11 cellular contexts compared by ENCODE assay signal in the genomic region with DNA sequence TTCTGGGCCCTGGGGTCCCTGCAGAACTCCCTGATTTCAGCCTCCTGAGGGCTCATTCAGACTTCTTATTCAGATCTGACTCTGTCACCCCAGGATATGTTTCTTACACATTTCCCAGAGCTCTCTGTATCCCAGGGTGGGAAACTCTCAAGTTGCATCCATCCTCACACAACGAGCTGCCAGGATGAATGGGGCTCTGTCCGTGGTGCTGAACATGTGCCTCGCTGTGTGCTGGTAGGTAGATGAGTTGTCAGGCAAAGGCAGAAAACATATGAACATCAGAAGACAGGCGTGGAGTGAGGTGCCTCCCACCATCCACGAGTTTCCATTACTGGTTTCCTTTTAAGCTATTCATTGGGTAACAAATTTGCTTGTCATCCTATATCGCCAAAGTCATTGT. TPM values are rescaled to one million over a fixed set of nuclear protein-coding genes. Genes with fewer than 3 reads are reported as not detected.
DNase-seq lines count a peak whose midpoint lies in the region; TF ChIP-seq lines count a peak whose summit lies in the region.
"Had no signal": no experiment of that assay in that cellular context is flagged by ENCODE, and none has a peak within 500 bp of the region (broad histone marks: within the 10 kb centered on the region; RNA-seq: fewer than 3 reads in every experiment).

No MANE protein-coding gene starts in this region.

- H3K23me2 ChIP-seq in H9 (ENCODE audit: insufficient read length, low read depth, low read length, poor library complexity, severe bottlenecking), result no peaks in the 10 kb centered on the region

- H3K36me3 ChIP-seq in NT2/D1 (ENCODE audit: insufficient read depth, insufficient read length, low read length) (no peaks in the 10 kb centered on the region), left ventricle myocardium inferior (no peaks in the 10 kb centered on the region)

- H4K8ac ChIP-seq in H9 (replicated peaks; ENCODE audit: insufficient read length, low read depth, low read length), result no peak overlapping the region

- peaks cover 6% of the 10 kb centered on the region in 2 experiments; a peak in 3 of 4 replicates for H3K4me1 Mint-ChIP-seq in H9
- no peaks in the 10 kb centered on the region for H3K4me1 Mint-ChIP-seq in nephron progenitor cell

- H3K9me3 Mint-ChIP-seq in H9 (no peaks in the 10 kb centered on the region; a peak in 1 of 5 replicates), nephron progenitor cell (no peaks in the 10 kb centered on the region)

- H3K9me3 ChIP-seq in H9 (ENCODE audit: control insufficient read depth, low read depth, low read length), result no peaks in the 10 kb centered on the region
- H3K9me3 ChIP-seq in NT2/D1 (ENCODE audit: insufficient read depth, low read length), result no peaks in the 10 kb centered on the region
- no peaks in the 10 kb centered on the region for H3K9me3 ChIP-seq in left ventricle myocardium inferior (replicated peaks)

- H4K91ac ChIP-seq in H9 (ENCODE audit: insufficient read length, low read depth, low read length), result no peak overlapping the region

- H3K79me1 ChIP-seq in H9 (ENCODE audit: insufficient read depth, low read depth, low read length, poor library complexity, severe bottlenecking), result no peaks in the 10 kb centered on the region

- no peak overlapping the region for H3K18ac ChIP-seq in H9 (ENCODE audit: insufficient read length, low read depth, low read length)

- H3K9ac ChIP-seq in H9 (ENCODE audit: extremely low read depth, insufficient read length, low read length), result no peak overlapping the region
- H3K9ac ChIP-seq in NT2/D1 (ENCODE audit: insufficient read length, low read depth), result no peak overlapping the region

- no peaks in the 10 kb centered on the region for H3K79me2 ChIP-seq in H9 (ENCODE audit: insufficient read depth, low read length)

- H3K27ac Mint-ChIP-seq in H9 (no peak overlapping the region), nephron progenitor cell (no peak overlapping the region)
- H3K27ac Mint-ChIP-seq: activated naive CD8-positive, alpha-beta T cell had no signal

- no peak overlapping the region for H2BK15ac ChIP-seq in H9 (ENCODE audit: low read depth, low read length)

- H3K4me1 ChIP-seq in H9 (ENCODE audit: insufficient read depth, low read length), result no peaks in the 10 kb centered on the region
- H3K4me1 ChIP-seq in NT2/D1 (ENCODE audit: insufficient read depth, insufficient read length), result no peaks in the 10 kb centered on the region
- peaks cover 13% of the 10 kb centered on the region for H3K4me1 ChIP-seq in left ventricle myocardium inferior

- no peak overlapping the region for H3K4ac ChIP-seq in H9 (ENCODE audit: low read depth, low read length)

- H2AFZ ChIP-seq in H9 (ENCODE audit: low read length), result no peak overlapping the region

- H3K36me3 Mint-ChIP-seq in H9 (ENCODE audit: insufficient read depth in 1 of 3, low read depth in 3 of 3) (no peaks in the 10 kb centered on the region), nephron progenitor cell (ENCODE audit: low read depth) (no peaks in the 10 kb centered on the region)
- H3K36me3 Mint-ChIP-seq: activated naive CD8-positive, alpha-beta T cell had no signal

- no peak overlapping the region for H3K27ac ChIP-seq in H9 (ENCODE audit: insufficient read length, low read depth, low read length)
- H3K27ac ChIP-seq in left ventricle myocardium inferior (replicated peaks), result no peak overlapping the region

- no CpG with 5 or more reads among the region's 6 CpGs for WGBS in H9 (ENCODE audit: extremely low coverage, insufficient read length, low lambda C conversion rate)

- H3T11ph ChIP-seq in H9 (ENCODE audit: low read length), result no peak overlapping the region

- H3K4me3 ChIP-seq in NT2/D1 (ENCODE audit: insufficient read length, low read depth) (no peak overlapping the region), astrocyte of the spinal cord (ENCODE audit: low read depth, low read length) (no peak overlapping the region), left ventricle myocardium inferior (no peak overlapping the region)

- H3K4me3 Mint-ChIP-seq in H9, result no peak overlapping the region
- no peak overlapping the region for H3K4me3 Mint-ChIP-seq in nephron progenitor cell
- H3K4me3 Mint-ChIP-seq: activated naive CD8-positive, alpha-beta T cell had no signal

- H3K56ac ChIP-seq in H9 (ENCODE audit: insufficient read length, low read depth, low read length), result no peak overlapping the region

- H3K4me2 ChIP-seq in H9 (ENCODE audit: insufficient read depth, insufficient read length, low read length), result no peak overlapping the region

- no peak overlapping the region for H2BK20ac ChIP-seq in H9 (ENCODE audit: low read depth, low read length, poor library complexity, severe bottlenecking)

- peaks cover 27% of the 10 kb centered on the region for H3K27me3 Mint-ChIP-seq in H9 (ENCODE audit: low read depth)
- peaks cover 47% of the 10 kb centered on the region for H3K27me3 Mint-ChIP-seq in nephron progenitor cell (ENCODE audit: low read depth, poor library complexity)

- TF ChIP-seq CTCF in H9 (conservative IDR thresholded peaks at IDR 0.05) (no peak), astrocyte of the spinal cord (IDR thresholded peaks at IDR 0.05; ENCODE audit: low read depth, low read length) (no peak), nephron progenitor cell (IDR thresholded peaks at IDR 0.05) (no peak), left ventricle myocardium inferior (IDR thresholded peaks at IDR 0.05; ENCODE audit: borderline replicate concordance) (no peak)

- H2BK5ac ChIP-seq in H9 (ENCODE audit: insufficient read length, low read length), result no peak overlapping the region

- H2BK12ac ChIP-seq in H9 (ENCODE audit: insufficient read length, low read depth, low read length), result no peak overlapping the region

- DNase-seq in H9, result peak; percentile 74
- peak; percentile 46 for DNase-seq in NT2/D1 (ENCODE audit: low read depth, low spot score)
- peak; percentile 29 for DNase-seq in astrocyte of the spinal cord (ENCODE audit: low read depth, low spot score)
- peak; percentile 86 for DNase-seq in nephron progenitor cell
- no peak for DNase-seq in NCI-H2171 treated with DMSO at 0.1 percent for 48 hours (lab: John Stamatoyannopoulos, UW)
- DNase-seq in SKM-1 treated with dmso at 0.1 percent for 144 hours (lab: John Stamatoyannopoulos, UW; ENCODE audit: unreplicated experiment), result no peak
- no peak for DNase-seq in AG08396 (ENCODE audit: low spot score)
- DNase-seq in left ventricle myocardium inferior, result no peak
- DNase-seq: NK-92 treated with Interleukin-12 subunit alpha and Interleukin-12 subunit beta, amount 100 ng/mL, for 24 hours had no signal

- H3K27me3 ChIP-seq in H9 (ENCODE audit: insufficient read depth, low read length), result no peaks in the 10 kb centered on the region
- peaks cover 13% of the 10 kb centered on the region for H3K27me3 ChIP-seq in NT2/D1 (ENCODE audit: insufficient read depth, insufficient read length)
- peaks cover 42% of the 10 kb centered on the region for H3K27me3 ChIP-seq in left ventricle myocardium inferior (ENCODE audit: low read depth)

- H2BK120ac ChIP-seq in H9 (ENCODE audit: low read depth, low read length, poor library complexity, severe bottlenecking), result no peak overlapping the region

- no peak overlapping the region for H2AK5ac ChIP-seq in H9 (ENCODE audit: insufficient read length, low read length)

- in situ Hi-C loops in astrocyte of the spinal cord (cut with HindIII; ENCODE audit: low sequenced_read_pairs), result no loop called here

- no peaks in the 10 kb centered on the region for H4K20me1 ChIP-seq in H9 (ENCODE audit: control insufficient read depth, insufficient read depth, insufficient read length)

- no peak overlapping the region for H3K23ac ChIP-seq in H9 (ENCODE audit: insufficient read length, low read depth, low read length)

- intact Hi-C loops in left ventricle myocardium inferior (cut with micrococcal nuclease), result no loop called here

- no peak overlapping the region for H3K14ac ChIP-seq in H9 (ENCODE audit: insufficient read depth, low read length)

- H4K5ac ChIP-seq in H9 (ENCODE audit: insufficient read length, low read depth, low read length), result no peak overlapping the region

RNA-seq across cellular contexts. Expression of gene IGFL1, which starts 11.4 kb away (rescaled TPM):
- not detected in 2 replicates for total RNA-seq in H9 (2021)
- total RNA-seq in left ventricle myocardium inferior, result not detected
- total RNA-seq: kidney epithelial cell had no signal

Comparison
In these comparisons a context has a peak if more than half of its experiments do, and no peak if none do; other contexts are left out.
1. DNase-seq: peak in H9 (single experiment), NT2/D1 (single experiment), astrocyte of the spinal cord (single experiment) and nephron progenitor cell (single experiment); none in NCI-H2171 treated with DMSO at 0.1 percent for 48 hours (single experiment), SKM-1 treated with dmso at 0.1 percent for 144 hours (single experiment), AG08396 (single experiment) and left ventricle myocardium inferior (single experiment).